ENCODE assay signal across 6 cellular contexts in genomic region chr20:50507745-50508144, GRCh38. TPM values are rescaled to one million over a fixed set of nuclear protein-coding genes. Genes with fewer than 3 reads are reported as not detected.
DNase-seq lines count a peak whose midpoint lies in the region; FAIRE-seq and TF ChIP-seq lines count a peak whose summit lies in the region.
"Not testable (repeated sequence)": the region's sequence is repeated elsewhere in the genome, so short reads cannot be mapped to it uniquely, and the experiment has no call there.

No MANE protein-coding gene starts in this region.

- not testable (repeated sequence) for H3K9me3 ChIP-seq in HEK293 (ENCODE audit: control insufficient read depth, insufficient read depth, low read depth, low read length); astrocyte (ENCODE audit: insufficient read depth, low read depth, low read length); cardiac muscle cell (ENCODE audit: low read depth); mesenchymal stem cell (ENCODE audit: control insufficient read depth, low read length); sigmoid colon

- not testable (repeated sequence) for H3K4me3 ChIP-seq in HEK293 (ENCODE audit: low read depth, low read length); astrocyte (ENCODE audit: insufficient read depth, low read depth, low read length); cardiac muscle cell; mesenchymal stem cell (ENCODE audit: insufficient read depth in 1 of 2, low read depth in 1 of 2, low read length in 2 of 2); sigmoid colon

- H3K9ac ChIP-seq in astrocyte (ENCODE audit: low read length); mesenchymal stem cell (ENCODE audit: low read length): not testable (repeated sequence)

- intact Hi-C loops in sigmoid colon (cut with DNase I): not testable (repeated sequence)

- not testable (repeated sequence) for H3K36me3 Mint-ChIP-seq in astrocyte (ENCODE audit: low read depth, unreplicated experiment)

- H4K8ac ChIP-seq in mesenchymal stem cell (ENCODE audit: low read length): not testable (repeated sequence)

- not testable (repeated sequence) for H3K9me3 Mint-ChIP-seq in astrocyte (ENCODE audit: unreplicated experiment)

- not testable (repeated sequence) for H3K79me1 ChIP-seq in mesenchymal stem cell (replicated peaks; ENCODE audit: low read length, poor library complexity, severe bottlenecking)

- H2BK12ac ChIP-seq in mesenchymal stem cell (ENCODE audit: low read length in 2 of 2): not testable (repeated sequence)

- TF ChIP-seq EP300 in sigmoid colon (IDR thresholded peaks at IDR 0.05): not testable (repeated sequence)

- not testable (repeated sequence) for H2AK5ac ChIP-seq in mesenchymal stem cell (ENCODE audit: low read length, severe bottlenecking)

- peaks cover 12% of the 10 kb centered on the region for H3K4me1 ChIP-seq in HEK293 (ENCODE audit: control insufficient read depth, insufficient read depth, low read length)
- H3K4me1 ChIP-seq in astrocyte (ENCODE audit: insufficient read depth, low read length): peaks cover 24% of the 10 kb centered on the region
- H3K4me1 ChIP-seq in cardiac muscle cell (ENCODE audit: low read depth): peaks cover 21% of the 10 kb centered on the region
- H3K4me1 ChIP-seq in mesenchymal stem cell (ENCODE audit: control insufficient read depth, insufficient read depth, low read depth, low read length): peaks cover 13% of the 10 kb centered on the region
- peaks cover 0 to 38% (median 25%) of the 10 kb centered on the region in 4 donors for H3K4me1 ChIP-seq in sigmoid colon

- H3K4me3 Mint-ChIP-seq in astrocyte (ENCODE audit: unreplicated experiment): not testable (repeated sequence)

- TF ChIP-seq CTCF in HEK293 (tag by site-specific recombination; IDR thresholded peaks at IDR 0.05); RWPE1 (conservative IDR thresholded peaks at IDR 0.05; ENCODE audit: low read depth); astrocyte (IDR thresholded peaks at IDR 0.05; ENCODE audit: insufficient read depth, low read depth, low read length); cardiac muscle cell (IDR thresholded peaks at IDR 0.05; ENCODE audit: low read depth, low read length); sigmoid colon (IDR thresholded peaks at IDR 0.05): not testable (repeated sequence)

- peak overlapping the region; percentile 7 for H3K27ac Mint-ChIP-seq in astrocyte (ENCODE audit: unreplicated experiment)

- H3K36me3 ChIP-seq in HEK293 (ENCODE audit: control insufficient read depth in 2 of 2, insufficient read depth in 1 of 2, low read length in 2 of 2); astrocyte (ENCODE audit: insufficient read depth, low read length); cardiac muscle cell; mesenchymal stem cell (ENCODE audit: control insufficient read depth in 1 of 2, insufficient read depth in 2 of 2, low read depth in 1 of 2, low read length in 2 of 2); sigmoid colon: not testable (repeated sequence)

- H3K4me1 Mint-ChIP-seq in astrocyte (ENCODE audit: low read depth, unreplicated experiment): peaks cover 23% of the 10 kb centered on the region

- H3K27ac ChIP-seq in HEK293 (ENCODE audit: extremely low read depth, low read depth, low read length); astrocyte (ENCODE audit: low read depth, low read length); sigmoid colon: not testable (repeated sequence)
- peak overlapping the region; percentile 51 for H3K27ac ChIP-seq in RWPE1
- H3K27ac ChIP-seq in cardiac muscle cell: peak overlapping the region; percentile 51
- H3K27ac ChIP-seq in mesenchymal stem cell (ENCODE audit: low read length, poor library complexity, severe bottlenecking): peak overlapping the region; percentile 49

- not testable (repeated sequence) for H3K14ac ChIP-seq in mesenchymal stem cell (ENCODE audit: low read length in 2 of 2)

- not testable (repeated sequence) for DNase-seq in RWPE1 (ENCODE audit: low spot score); astrocyte (ENCODE audit: low read depth); cardiac muscle cell (ENCODE audit: low read depth in 1 of 2, low spot score in 1 of 2); mesenchymal stem cell
- peak; percentile 22 for DNase-seq in sigmoid colon

- not testable (repeated sequence) for H2AFZ ChIP-seq in astrocyte (ENCODE audit: low read depth, low read length); mesenchymal stem cell (ENCODE audit: low read depth, low read length)

- not testable (repeated sequence) for TF ChIP-seq POLR2A in sigmoid colon (IDR thresholded peaks at IDR 0.05)

- not testable (repeated sequence) for H3K23ac ChIP-seq in mesenchymal stem cell (ENCODE audit: low read length in 2 of 2)

- WGBS in mesenchymal stem cell: 96% methylated on average over 5 of the region's 5 CpGs
- WGBS in sigmoid colon, 2 donors: 97% methylated on average over 5 of the region's 5 CpGs

- not testable (repeated sequence) for H3K4me2 ChIP-seq in astrocyte (ENCODE audit: low read length); mesenchymal stem cell (ENCODE audit: low read length, poor library complexity, severe bottlenecking)

- H3K79me2 ChIP-seq in astrocyte (ENCODE audit: insufficient read depth, low read length): peaks cover 26% of the 10 kb centered on the region

- H3K27me3 Mint-ChIP-seq in astrocyte (ENCODE audit: low read depth, unreplicated experiment): not testable (repeated sequence)

- not testable (repeated sequence) for H3K18ac ChIP-seq in mesenchymal stem cell (ENCODE audit: low read depth in 1 of 2, low read length in 2 of 2)

- H3K27me3 ChIP-seq in astrocyte (ENCODE audit: insufficient read depth, low read length); cardiac muscle cell; mesenchymal stem cell (ENCODE audit: control insufficient read depth in 1 of 2, insufficient read depth in 1 of 2, low read length in 2 of 2); sigmoid colon: not testable (repeated sequence)

- not testable (repeated sequence) for FAIRE-seq in astrocyte (lab: Jason Lieb, UNC)

- not testable (repeated sequence) for H2BK15ac ChIP-seq in mesenchymal stem cell (ENCODE audit: low read depth, poor library complexity, severe bottlenecking)

- CTCF ChIA-PET in HEK293 (lab: Yijun Ruan, JAX): not testable (repeated sequence)
- CTCF ChIA-PET in RWPE1 (lab: Yijun Ruan, JAX): interaction anchor here (1.3 kb wide), 1 partner anchor 14 kb away, joined by 4 read pairs; no protein-coding TSS in a partner anchor

- not testable (repeated sequence) for H3K4ac ChIP-seq in mesenchymal stem cell (ENCODE audit: low read depth in 1 of 2, low read length in 2 of 2)

- H2BK5ac ChIP-seq in mesenchymal stem cell (ENCODE audit: low read depth, low read length, poor library complexity, severe bottlenecking): not testable (repeated sequence)

- not testable (repeated sequence) for H2BK120ac ChIP-seq in mesenchymal stem cell (ENCODE audit: low read depth, low read length)

- POLR2A ChIA-PET in HEK293 (lab: Yijun Ruan, JAX); RWPE1 (lab: Yijun Ruan, JAX; ENCODE audit: low non-redundant PET): not testable (repeated sequence)

- H4K91ac ChIP-seq in mesenchymal stem cell (ENCODE audit: low read length): not testable (repeated sequence)

- peaks cover 19% of the 10 kb centered on the region for H4K20me1 ChIP-seq in astrocyte (ENCODE audit: insufficient read depth, low read length)

TF ChIP-seq in HEK293, 187 proteins besides CTCF, POLR2A, EP300 and RAD21:
- TF ChIP-seq ZNF121 (tag by site-specific recombination; IDR thresholded peaks at IDR 0.05): peak; percentile 82

RNA-seq across cellular contexts. Expression of gene PTPN1, which starts 2.4 kb away (rescaled TPM):
- 60.6 and 64.9 TPM in 2 replicates for total RNA-seq in astrocyte
- total RNA-seq in cardiac muscle cell: 28.3 and 29.4 TPM in 2 replicates
- polyA plus RNA-seq in cardiac muscle cell: 19.4 and 22.7 TPM in 2 replicates
- 66.8 TPM for polyA plus RNA-seq in mesenchymal stem cell (2013, experiment 1 of 2)
- polyA plus RNA-seq in mesenchymal stem cell (2013, experiment 2 of 2): 65.2 TPM
- 10 to 100 TPM; 21.6 to 31.2 (median 23.6) TPM for total RNA-seq in sigmoid colon
- 10 to 100 TPM; 14.4 to 41.5 (median 23.6) TPM for polyA plus RNA-seq in sigmoid colon
